9 cellular contexts compared by ENCODE assay signal in genomic region chr3:195226900-195227447, GRCh38. TPM values are rescaled to one million over a fixed set of nuclear protein-coding genes. Genes with fewer than 3 reads are reported as not detected.
A peak's percentile ranks its signal among the peaks of the same experiment; 100 is the strongest.
DNase-seq lines count a peak whose midpoint lies in the region; ATAC-seq and TF ChIP-seq lines count a peak whose summit lies in the region.
"Had no signal": no experiment of that assay in that cellular context is flagged by ENCODE, and none has a peak within 500 bp of the region (broad histone marks: within the 10 kb centered on the region; RNA-seq: fewer than 3 reads in every experiment).

No MANE protein-coding gene starts in this region.

- POLR2A ChIA-PET in WTC11 (lab: Charles Lee) = no interaction called here

- DNase-seq in Right ventricle myocardium superior = peak; percentile 37
- DNase-seq in cardiac septum (ENCODE audit: low spot score) = no peak
- no peak for DNase-seq in WTC11 (ENCODE audit: low spot score)
- DNase-seq in left ventricle myocardium superior = no peak
- DNase-seq in upper lobe of right lung = peak; percentile 43
- no peak for DNase-seq in NOMO-1 treated with DMSO at 0.1 percent for 48 hours (lab: John Stamatoyannopoulos, UW; ENCODE audit: unreplicated experiment)
- DNase-seq in stimulated activated CD4-positive, alpha-beta T cell treated with anti-CD3 and anti-CD28 coated beads, Interleukin-4, amount 100 ng/mL, for 24 hours = no peak
- DNase-seq: GF-D8 had no signal

- H3K9me3 ChIP-seq in upper lobe of right lung = no peaks in the 10 kb centered on the region

- H3K4me1 ChIP-seq in upper lobe of right lung = peaks cover 17% of the 10 kb centered on the region

- H3K36me3 ChIP-seq in upper lobe of right lung = no peaks in the 10 kb centered on the region

- H3K27me3 Mint-ChIP-seq in WTC11 (ENCODE audit: low read depth) = no peaks in the 10 kb centered on the region

- H3K4me3 ChIP-seq in upper lobe of right lung = no peak overlapping the region

- H3K27me3 ChIP-seq in upper lobe of right lung = no peaks in the 10 kb centered on the region

- no peak overlapping the region for H3K4me3 Mint-ChIP-seq in WTC11

- peaks cover 27% of the 10 kb centered on the region for H3K4me1 Mint-ChIP-seq in WTC11

- intact Hi-C loops in Right ventricle myocardium superior (cut with DNase I) = no loop called here
- intact Hi-C loops in cardiac septum (cut with DNase I) = no loop called here
- intact Hi-C loops in left ventricle myocardium superior (cut with micrococcal nuclease) = no loop called here
- intact Hi-C loops in upper lobe of right lung (cut with DNase I) = no loop called here

- CTCF ChIA-PET in WTC11 (lab: Charles Lee) = interaction anchor here (0.6 to 1.9 kb wide), 15 partner anchors 9 to 544 kb away, joined by 3 to 9 read pairs (median 4); partner anchors contain the start of gene XXYLT1

- peaks cover 22% of the 10 kb centered on the region for H3K9me3 Mint-ChIP-seq in WTC11

- peaks cover 16% of the 10 kb centered on the region for H3K36me3 Mint-ChIP-seq in WTC11

- no peak overlapping the region for H3K27ac ChIP-seq in upper lobe of right lung

- TF ChIP-seq CTCF in WTC11 (IDR thresholded peaks at IDR 0.05) (no peak), upper lobe of right lung (IDR thresholded peaks at IDR 0.05) (no peak)

- ATAC-seq in Right ventricle myocardium superior (ENCODE audit: poor library complexity) = no peak
- peak; percentile 81 for ATAC-seq in WTC11
- ATAC-seq in left ventricle myocardium superior = peak; percentile 24
- ATAC-seq in upper lobe of right lung = peak; percentile 56
- ATAC-seq in GM19455 (IDR thresholded peaks at IDR 0.05; ENCODE audit: unreplicated experiment) = no peak

- H3K27ac Mint-ChIP-seq in WTC11 = no peak overlapping the region

TF ChIP-seq in WTC11, 78 proteins besides CTCF, POLR2A, EP300 and RAD21 (continues in another document):
- TF ChIP-seq TP53 (CRISPR knock-in tag; IDR thresholded peaks at IDR 0.05) = no peak
- TF ChIP-seq ZMAT4 (CRISPR knock-in tag; IDR thresholded peaks at IDR 0.05) = no peak
- no peak for TF ChIP-seq E2F4 (CRISPR knock-in tag; IDR thresholded peaks at IDR 0.05; ENCODE audit: borderline replicate concordance, low read depth)
- TF ChIP-seq ARID4B (CRISPR knock-in tag; IDR thresholded peaks at IDR 0.05; ENCODE audit: borderline replicate concordance) = no peak
- TF ChIP-seq IRF2 (CRISPR knock-in tag; IDR thresholded peaks at IDR 0.05; ENCODE audit: borderline replicate concordance, low read depth) = no peak
- no peak for TF ChIP-seq HMGXB4 (CRISPR knock-in tag; IDR thresholded peaks at IDR 0.05)
- no peak for TF ChIP-seq TEAD4 (CRISPR knock-in tag; IDR thresholded peaks at IDR 0.05)
- no peak for TF ChIP-seq ELF4 (CRISPR knock-in tag; IDR thresholded peaks at IDR 0.05; ENCODE audit: low read depth)
- TF ChIP-seq E2F5 (CRISPR knock-in tag; IDR thresholded peaks at IDR 0.05) = no peak
- no peak for TF ChIP-seq GRHL2 (CRISPR knock-in tag; IDR thresholded peaks at IDR 0.05; ENCODE audit: insufficient replicate concordance, severe bottlenecking)
- no peak for TF ChIP-seq MAX (CRISPR knock-in tag; IDR thresholded peaks at IDR 0.05)
- TF ChIP-seq KAT7 (CRISPR knock-in tag; IDR thresholded peaks at IDR 0.05; ENCODE audit: borderline replicate concordance) = no peak
- TF ChIP-seq ZSCAN18 (CRISPR knock-in tag; IDR thresholded peaks at IDR 0.05) = no peak

RNA-seq across cellular contexts. Expression of gene XXYLT1, which starts 44.0 kb away (rescaled TPM):
- total RNA-seq in Right ventricle myocardium superior (2.6 TPM), cardiac septum (5.9 TPM), WTC11 (2021) (21.4 to 23.4 TPM (median 22.5 TPM) in 3 replicates), left ventricle myocardium superior (2.1 TPM), upper lobe of right lung (9.8 TPM)

Comparison
In these comparisons a context has a peak if more than half of its experiments do, and no peak if none do; other contexts are left out.
1. ATAC-seq: peak in WTC11 (single experiment), left ventricle myocardium superior (single experiment) and upper lobe of right lung (single experiment); none in Right ventricle myocardium superior (single experiment) and GM19455 (single experiment).
2. DNase-seq: peak in Right ventricle myocardium superior (single experiment) and upper lobe of right lung (single experiment); none in cardiac septum (single experiment), WTC11 (single experiment), left ventricle myocardium superior (single experiment), NOMO-1 treated with DMSO at 0.1 percent for 48 hours (single experiment) and stimulated activated CD4-positive, alpha-beta T cell treated with anti-CD3 and anti-CD28 coated beads, Interleukin-4, amount 100 ng/mL, for 24 hours (single experiment).